ENCODE assay signal across 1 cellular context in the genomic region with DNA sequence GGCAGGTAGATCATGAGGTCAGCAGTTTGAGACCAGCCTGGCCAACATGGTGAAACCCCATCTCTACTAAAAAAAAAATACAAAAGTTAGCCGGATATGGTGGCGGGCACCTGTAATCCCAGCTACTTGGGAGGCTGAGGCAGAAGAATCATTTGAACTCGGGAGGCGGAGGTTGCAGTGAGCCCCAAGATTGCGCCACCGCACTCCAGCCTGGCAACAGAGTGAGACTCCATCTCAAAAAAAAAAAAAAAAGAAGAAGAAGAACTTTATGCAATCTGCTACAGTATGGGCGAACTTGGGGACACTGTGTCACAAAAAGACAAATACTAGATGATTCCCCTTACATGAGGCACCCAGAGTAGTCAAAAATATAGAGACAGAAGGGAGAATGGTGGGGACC.
TF ChIP-seq lines count a peak whose summit lies in the region.

No MANE protein-coding gene starts in this region.

TF ChIP-seq in HepG2, 621 proteins besides CTCF, POLR2A, EP300 and RAD21:
- TF ChIP-seq ZNF460 (CRISPR knock-in tag; IDR thresholded peaks at IDR 0.05; ENCODE audit: borderline replicate concordance): 0 out of 2 replicates have a peak, but pooled peaks have one; percentile 14
